ENCODE assay signal across 15 cellular contexts in the genomic region with DNA sequence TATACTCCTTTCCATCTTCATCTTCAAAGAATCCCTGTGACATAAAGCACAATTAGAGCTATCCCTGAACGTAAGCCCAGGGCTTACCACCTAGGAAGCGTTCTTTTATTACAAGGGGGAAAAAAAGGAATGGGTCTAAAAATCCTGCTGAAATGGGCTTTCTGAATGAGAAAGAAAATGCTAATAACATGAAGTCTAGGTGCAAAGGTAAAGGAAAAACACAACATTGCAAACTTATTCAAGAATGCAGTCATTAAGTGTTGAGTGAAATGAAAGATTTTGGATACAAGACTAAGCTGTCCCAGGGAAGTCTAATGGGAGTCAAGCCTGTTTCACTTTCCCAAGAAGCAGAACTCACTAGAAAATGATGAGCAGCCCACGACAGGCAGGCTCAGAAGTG. TPM values are rescaled to one million over a fixed set of nuclear protein-coding genes. Genes with fewer than 3 reads are reported as not detected.
DNase-seq lines count a peak whose midpoint lies in the region; ATAC-seq and TF ChIP-seq lines count a peak whose summit lies in the region.
"Had no signal": no experiment of that assay in that cellular context is flagged by ENCODE, and none has a peak within 500 bp of the region (broad histone marks: within the 10 kb centered on the region; RNA-seq: fewer than 3 reads in every experiment).

No MANE protein-coding gene starts in this region.

- H4K20me1 ChIP-seq in H9 (ENCODE audit: control insufficient read depth, insufficient read depth, insufficient read length), result no peaks in the 10 kb centered on the region

- H3K36me3 Mint-ChIP-seq in H9 (ENCODE audit: insufficient read depth in 1 of 3, low read depth in 3 of 3), result peaks cover 0 to 6% (median 4%) of the 10 kb centered on the region in 3 experiments; a peak in 3 of 7 replicates
- H3K36me3 Mint-ChIP-seq in WTC11, result peaks cover 3% of the 10 kb centered on the region; the same call in 1 of the 2 replicates

- H3K4me1 Mint-ChIP-seq in H9, result peaks cover 21 to 30% of the 10 kb centered on the region in 2 experiments
- peaks cover 31% of the 10 kb centered on the region for H3K4me1 Mint-ChIP-seq in WTC11

- H2BK5ac ChIP-seq in H9 (ENCODE audit: insufficient read length, low read length), result no peak overlapping the region

- no peak overlapping the region for H3K4me3 Mint-ChIP-seq in H9
- 0 out of 2 replicates have a peak overlapping the region, but pooled peaks have one; percentile 1 for H3K4me3 Mint-ChIP-seq in WTC11
- H3K4me3 Mint-ChIP-seq: CD4-positive, alpha-beta T cell; HFFc6 had no signal

- no peak overlapping the region for H2BK12ac ChIP-seq in H9 (ENCODE audit: insufficient read length, low read depth, low read length)

- no peak overlapping the region for H3K9ac ChIP-seq in H9 (ENCODE audit: extremely low read depth, insufficient read length, low read length)
- H3K9ac ChIP-seq: GM23248, KMS-11 had no signal

- no peaks in the 10 kb centered on the region for H3K9me3 ChIP-seq in H9 (ENCODE audit: control insufficient read depth, low read depth, low read length)
- H3K9me3 ChIP-seq: BE2C, Caco-2 had no signal

- H4K5ac ChIP-seq in H9 (ENCODE audit: insufficient read length, low read depth, low read length), result no peak overlapping the region

- TF ChIP-seq CTCF in H9 (conservative IDR thresholded peaks at IDR 0.05), result no peak
- no peak for TF ChIP-seq CTCF in WTC11 (IDR thresholded peaks at IDR 0.05)

- WGBS in H9 (ENCODE audit: extremely low coverage, insufficient read length, low lambda C conversion rate), result no CpG with 5 or more reads among the region's 3 CpGs

- no peak overlapping the region for H2AK5ac ChIP-seq in H9 (ENCODE audit: insufficient read length, low read length)

- no peak overlapping the region for H3K23ac ChIP-seq in H9 (ENCODE audit: insufficient read length, low read depth, low read length)

- H4K91ac ChIP-seq in H9 (ENCODE audit: insufficient read length, low read depth, low read length), result no peak overlapping the region

- no peak overlapping the region for H2BK120ac ChIP-seq in H9 (ENCODE audit: low read depth, low read length, poor library complexity, severe bottlenecking)

- no peaks in the 10 kb centered on the region for H3K79me1 ChIP-seq in H9 (ENCODE audit: insufficient read depth, low read depth, low read length, poor library complexity, severe bottlenecking)

- H3K79me2 ChIP-seq in H9 (ENCODE audit: insufficient read depth, low read length), result no peaks in the 10 kb centered on the region

- ATAC-seq in WTC11 (peak; percentile 73), HG03108 (IDR thresholded peaks at IDR 0.05; ENCODE audit: unreplicated experiment) (no peak)
- ATAC-seq: HCT116 had no signal

- DNase-seq in H9 (no peak), WTC11 (ENCODE audit: low spot score) (no peak), iPS-NIHi11 (ENCODE audit: low spot score) (peak; percentile 25), hypothalamus (lab: John Stamatoyannopoulos, UW) (no peak)
- DNase-seq in central memory CD4-positive, alpha-beta T cell, result no peak
- DNase-seq: ACHN; BE2C; C1 segment of cervical spinal cord; Caco-2; CD4-positive, alpha-beta T cell; GM23248; HFFc6 had no signal

- H3K4me1 ChIP-seq in H9 (ENCODE audit: insufficient read depth, low read length), result peaks cover 6% of the 10 kb centered on the region; the same call in 1 of the 2 replicates
- H3K4me1 ChIP-seq: BE2C had no signal

- H2AFZ ChIP-seq in H9 (ENCODE audit: low read length), result no peak overlapping the region
- H2AFZ ChIP-seq: GM23248 had no signal

- no peak overlapping the region for H3K18ac ChIP-seq in H9 (ENCODE audit: insufficient read length, low read depth, low read length)

- H2BK20ac ChIP-seq in H9 (ENCODE audit: low read depth, low read length, poor library complexity, severe bottlenecking), result no peak overlapping the region

- no peaks in the 10 kb centered on the region for H3K23me2 ChIP-seq in H9 (ENCODE audit: insufficient read length, low read depth, low read length, poor library complexity, severe bottlenecking)

- H3K9me3 Mint-ChIP-seq in H9, result no peaks in the 10 kb centered on the region
- H3K9me3 Mint-ChIP-seq in WTC11, result no peaks in the 10 kb centered on the region
- H3K9me3 Mint-ChIP-seq: CD4-positive, alpha-beta T cell; HFFc6 had no signal

- H4K8ac ChIP-seq in H9 (replicated peaks; ENCODE audit: insufficient read length, low read depth, low read length), result no peak overlapping the region

- CTCF ChIA-PET in WTC11 (lab: Charles Lee), result interaction anchor here (0.6 to 1.8 kb wide), 3 partner anchors 13 to 154 kb away, joined by 3 to 11 read pairs (median 4); no protein-coding TSS in a partner anchor

- H3K56ac ChIP-seq in H9 (ENCODE audit: insufficient read length, low read depth, low read length), result no peak overlapping the region

- no peak overlapping the region for H2BK15ac ChIP-seq in H9 (ENCODE audit: low read depth, low read length)

- H3K27ac Mint-ChIP-seq in H9 (peak overlapping the region in 2 of 3 experiments; percentile 85 to 95; a peak in 5 of 7 replicates), WTC11 (peak overlapping the region; percentile 75)
- H3K27ac Mint-ChIP-seq: CD4-positive, alpha-beta T cell; HFFc6 had no signal

- no peak overlapping the region for H3K27ac ChIP-seq in H9 (ENCODE audit: insufficient read length, low read depth, low read length)
- H3K27ac ChIP-seq: GM23248, KMS-11 had no signal

- peak overlapping the region; percentile 60 for H3K4me2 ChIP-seq in H9 (ENCODE audit: insufficient read depth, insufficient read length, low read length)
- H3K4me2 ChIP-seq: KMS-11 had no signal

- no peak overlapping the region for H3T11ph ChIP-seq in H9 (ENCODE audit: low read length)

- H3K27me3 Mint-ChIP-seq in H9 (ENCODE audit: low read depth) (no peaks in the 10 kb centered on the region; the same call in 1 of the 2 replicates), WTC11 (ENCODE audit: low read depth) (no peaks in the 10 kb centered on the region)
- H3K27me3 Mint-ChIP-seq: CD4-positive, alpha-beta T cell had no signal

- H3K4ac ChIP-seq in H9 (ENCODE audit: low read depth, low read length), result no peak overlapping the region

- H3K14ac ChIP-seq in H9 (ENCODE audit: insufficient read depth, low read length), result 0 out of 2 replicates have a peak overlapping the region, but pooled peaks have one; percentile 35

- no peaks in the 10 kb centered on the region for H3K27me3 ChIP-seq in H9 (ENCODE audit: insufficient read depth, low read length)
- H3K27me3 ChIP-seq: BE2C had no signal

- POLR2A ChIA-PET in WTC11 (lab: Charles Lee), result no interaction called here

TF ChIP-seq in WTC11, 78 proteins besides CTCF, POLR2A, EP300 and RAD21 (continues in another document):
- no peak for TF ChIP-seq OVOL2 (CRISPR knock-in tag; IDR thresholded peaks at IDR 0.05; ENCODE audit: borderline replicate concordance)
- TF ChIP-seq, protein P1, sequence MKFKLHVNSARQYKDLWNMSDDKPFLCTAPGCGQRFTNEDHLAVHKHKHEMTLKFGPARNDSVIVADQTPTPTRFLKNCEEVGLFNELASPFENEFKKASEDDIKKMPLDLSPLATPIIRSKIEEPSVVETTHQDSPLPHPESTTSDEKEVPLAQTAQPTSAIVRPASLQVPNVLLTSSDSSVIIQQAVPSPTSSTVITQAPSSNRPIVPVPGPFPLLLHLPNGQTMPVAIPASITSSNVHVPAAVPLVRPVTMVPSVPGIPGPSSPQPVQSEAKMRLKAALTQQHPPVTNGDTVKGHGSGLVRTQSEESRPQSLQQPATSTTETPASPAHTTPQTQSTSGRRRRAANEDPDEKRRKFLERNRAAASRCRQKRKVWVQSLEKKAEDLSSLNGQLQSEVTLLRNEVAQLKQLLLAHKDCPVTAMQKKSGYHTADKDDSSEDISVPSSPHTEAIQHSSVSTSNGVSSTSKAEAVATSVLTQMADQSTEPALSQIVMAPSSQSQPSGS (CRISPR knock-in tag; IDR thresholded peaks at IDR 0.05; ENCODE audit: borderline replicate concordance, low read depth), result no peak
- TF ChIP-seq ZNF232 (CRISPR knock-in tag; IDR thresholded peaks at IDR 0.05), result no peak
- TF ChIP-seq, protein P2, sequence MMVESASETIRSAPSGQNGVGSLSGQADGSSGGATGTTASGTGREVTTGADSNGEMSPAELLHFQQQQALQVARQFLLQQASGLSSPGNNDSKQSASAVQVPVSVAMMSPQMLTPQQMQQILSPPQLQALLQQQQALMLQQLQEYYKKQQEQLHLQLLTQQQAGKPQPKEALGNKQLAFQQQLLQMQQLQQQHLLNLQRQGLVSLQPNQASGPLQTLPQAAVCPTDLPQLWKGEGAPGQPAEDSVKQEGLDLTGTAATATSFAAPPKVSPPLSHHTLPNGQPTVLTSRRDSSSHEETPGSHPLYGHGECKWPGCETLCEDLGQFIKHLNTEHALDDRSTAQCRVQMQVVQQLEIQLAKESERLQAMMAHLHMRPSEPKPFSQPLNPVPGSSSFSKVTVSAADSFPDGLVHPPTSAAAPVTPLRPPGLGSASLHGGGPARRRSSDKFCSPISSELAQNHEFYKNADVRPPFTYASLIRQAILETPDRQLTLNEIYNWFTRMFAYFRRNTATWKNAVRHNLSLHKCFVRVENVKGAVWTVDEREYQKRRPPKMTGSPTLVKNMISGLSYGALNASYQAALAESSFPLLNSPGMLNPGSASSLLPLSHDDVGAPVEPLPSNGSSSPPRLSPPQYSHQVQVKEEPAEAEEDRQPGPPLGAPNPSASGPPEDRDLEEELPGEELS (CRISPR knock-in tag; IDR thresholded peaks at IDR 0.05), result no peak
- TF ChIP-seq NFATC4 (CRISPR knock-in tag; IDR thresholded peaks at IDR 0.05), result no peak
- TF ChIP-seq, protein P3, sequence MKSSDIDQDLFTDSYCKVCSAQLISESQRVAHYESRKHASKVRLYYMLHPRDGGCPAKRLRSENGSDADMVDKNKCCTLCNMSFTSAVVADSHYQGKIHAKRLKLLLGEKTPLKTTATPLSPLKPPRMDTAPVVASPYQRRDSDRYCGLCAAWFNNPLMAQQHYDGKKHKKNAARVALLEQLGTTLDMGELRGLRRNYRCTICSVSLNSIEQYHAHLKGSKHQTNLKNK (CRISPR knock-in tag; IDR thresholded peaks at IDR 0.05), result no peak
- TF ChIP-seq, protein P4, sequence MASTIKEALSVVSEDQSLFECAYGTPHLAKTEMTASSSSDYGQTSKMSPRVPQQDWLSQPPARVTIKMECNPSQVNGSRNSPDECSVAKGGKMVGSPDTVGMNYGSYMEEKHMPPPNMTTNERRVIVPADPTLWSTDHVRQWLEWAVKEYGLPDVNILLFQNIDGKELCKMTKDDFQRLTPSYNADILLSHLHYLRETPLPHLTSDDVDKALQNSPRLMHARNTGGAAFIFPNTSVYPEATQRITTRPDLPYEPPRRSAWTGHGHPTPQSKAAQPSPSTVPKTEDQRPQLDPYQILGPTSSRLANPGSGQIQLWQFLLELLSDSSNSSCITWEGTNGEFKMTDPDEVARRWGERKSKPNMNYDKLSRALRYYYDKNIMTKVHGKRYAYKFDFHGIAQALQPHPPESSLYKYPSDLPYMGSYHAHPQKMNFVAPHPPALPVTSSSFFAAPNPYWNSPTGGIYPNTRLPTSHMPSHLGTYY (CRISPR knock-in tag; IDR thresholded peaks at IDR 0.05), result no peak
- TF ChIP-seq ZBTB21 (CRISPR knock-in tag; IDR thresholded peaks at IDR 0.05; ENCODE audit: borderline replicate concordance), result no peak
- TF ChIP-seq NFE2L1 (CRISPR knock-in tag; IDR thresholded peaks at IDR 0.05), result no peak

RNA-seq across cellular contexts. Expression of a gene that starts 55.3 kb away (rescaled TPM):
- total RNA-seq in H9 (2021) (1.9 and 2.0 TPM in 2 replicates), WTC11 (2021) (2.3 to 3.0 TPM (median 2.8 TPM) in 3 replicates)
- total RNA-seq: CD4-positive, alpha-beta T cell; GM23248; HFFc6 had no signal
